15 cellular contexts compared by ENCODE assay signal in the genomic region with DNA sequence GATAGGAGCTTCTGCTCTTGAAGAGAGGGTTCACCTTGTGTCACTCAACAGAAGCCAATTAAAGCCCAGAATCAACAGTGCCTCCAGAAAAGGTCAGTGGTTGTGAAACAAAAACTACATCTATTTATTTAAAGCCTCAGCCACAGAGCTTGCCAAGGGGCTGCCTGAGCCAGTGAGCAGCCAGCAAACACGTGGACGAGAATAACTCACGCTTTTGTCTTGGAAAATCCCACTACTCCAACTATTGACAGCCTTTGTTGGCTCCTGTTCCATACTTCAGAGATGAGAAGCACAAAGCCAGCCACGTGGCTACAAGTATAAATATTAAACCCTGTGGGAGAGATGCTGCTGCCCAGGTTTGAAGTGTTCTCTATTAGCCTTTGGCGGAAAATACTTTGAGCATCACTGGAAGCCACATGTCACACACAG. TPM values are rescaled to one million over a fixed set of nuclear protein-coding genes. Genes with fewer than 3 reads are reported as not detected.
DNase-seq lines count a peak whose midpoint lies in the region; ATAC-seq and TF ChIP-seq lines count a peak whose summit lies in the region.
"Had no signal": no experiment of that assay in that cellular context is flagged by ENCODE, and none has a peak within 500 bp of the region (broad histone marks: within the 10 kb centered on the region; RNA-seq: fewer than 3 reads in every experiment).

No MANE protein-coding gene starts in this region.

- H3K4ac ChIP-seq in mesendoderm (ENCODE audit: low read depth, low read length), result no peak overlapping the region

- H2BK120ac ChIP-seq in mesendoderm (ENCODE audit: low read depth, low read length), result no peak overlapping the region

- H2BK15ac ChIP-seq in mesendoderm (replicated peaks; ENCODE audit: low read depth), result no peak overlapping the region

- CTCF ChIA-PET in AG04450 (lab: Charles Lee), result no interaction called here

- POLR2A ChIA-PET in AG04450 (lab: Yijun Ruan, JAX), result interaction anchor here (0.9 kb wide), 1 partner anchor 74 kb away, joined by 3 read pairs; the partner anchor contains the start of gene LRRC58

- H3K56ac ChIP-seq in mesendoderm (ENCODE audit: low read length), result no peak overlapping the region

- no peaks in the 10 kb centered on the region for H3K79me1 ChIP-seq in mesendoderm (ENCODE audit: low read length)

- no peak overlapping the region for H3K4me2 ChIP-seq in mesendoderm (ENCODE audit: low read length)

- no peak for TF ChIP-seq CTCF in AG04450 (IDR thresholded peaks at IDR 0.05; ENCODE audit: low read depth, low read length)

- WGBS in mesendoderm (ENCODE audit: extremely low coverage, insufficient coverage, low lambda C conversion rate), result no CpG with 5 or more reads among the region's 5 CpGs

- H3K4me3 ChIP-seq in AG04450 (ENCODE audit: low read depth, low read length) (no peak overlapping the region), mesendoderm (ENCODE audit: low read length) (no peak overlapping the region)
- H3K4me3 ChIP-seq: SJSA1, skin epidermis had no signal

- no peaks in the 10 kb centered on the region for H3K79me2 ChIP-seq in mesendoderm (ENCODE audit: control insufficient read depth, insufficient read depth, low read length)

- no peak overlapping the region for H3K9ac ChIP-seq in mesendoderm (ENCODE audit: low read length)

- no peak overlapping the region for H4K5ac ChIP-seq in mesendoderm (ENCODE audit: low read length)

- H3K23ac ChIP-seq in mesendoderm (ENCODE audit: low read length), result no peak overlapping the region

- H2AK5ac ChIP-seq in mesendoderm (ENCODE audit: low read length), result no peak overlapping the region

- H3K27ac ChIP-seq in AG04450 (ENCODE audit: low read depth, low read length), result no peak overlapping the region
- no peak overlapping the region for H3K27ac ChIP-seq in mesendoderm (ENCODE audit: low read depth, low read length)
- H3K27ac ChIP-seq: brain microvascular endothelial cell, SJSA1, skin epidermis had no signal

- DNase-seq in AG04450 (ENCODE audit: low read depth, low spot score) (peak; percentile 2), NCI-H146 treated with DMSO at 0.1 percent for 48 hours (lab: John Stamatoyannopoulos, UW; ENCODE audit: unreplicated experiment) (peak; percentile 18), amniotic epithelial cell (ENCODE audit: low read depth) (peak; percentile 7), left lobe of liver (ENCODE audit: low spot score) (peak; percentile 87), mesendoderm (no peak)
- DNase-seq: activated B cell treated with CpG ODN at 0.5 μM for 24 hours; activated T-cell treated with anti-CD3 and anti-CD28 coated beads, Interleukin-2, amount 50 U/mL, for 1 hour; brain microvascular endothelial cell; NCI-H2081 treated with DMSO at 0.1 percent for 48 hours; trophoblast cell had no signal

- no peaks in the 10 kb centered on the region for H3K9me3 ChIP-seq in AG04450 (ENCODE audit: control insufficient read depth, insufficient read depth, low read length)
- H3K9me3 ChIP-seq: SJSA1 had no signal

- peak; percentile 97 for ATAC-seq in left lobe of liver
- no peak for ATAC-seq in GM19328 (IDR thresholded peaks at IDR 0.05; ENCODE audit: unreplicated experiment)
- ATAC-seq in HG02970 (IDR thresholded peaks at IDR 0.05; ENCODE audit: low FRiP score, unreplicated experiment), result no peak
- ATAC-seq in GM21619 (IDR thresholded peaks at IDR 0.05; ENCODE audit: unreplicated experiment), result no peak

- no peak overlapping the region for H4K8ac ChIP-seq in mesendoderm (ENCODE audit: low read depth, low read length)

- H3K18ac ChIP-seq in mesendoderm (ENCODE audit: low read length), result no peak overlapping the region

- no peak overlapping the region for H2BK5ac ChIP-seq in mesendoderm (ENCODE audit: low read length)

- no peaks in the 10 kb centered on the region for H3K36me3 ChIP-seq in mesendoderm (ENCODE audit: control insufficient read depth, insufficient read depth, low read length)
- H3K36me3 ChIP-seq: brain microvascular endothelial cell, SJSA1 had no signal

- no peaks in the 10 kb centered on the region for H3K4me1 ChIP-seq in mesendoderm (ENCODE audit: control insufficient read depth, low read depth, low read length)

- peaks cover 2% of the 10 kb centered on the region for H3K27me3 ChIP-seq in AG04450 (ENCODE audit: control insufficient read depth, insufficient read depth, low read length)
- H3K27me3 ChIP-seq in mesendoderm (ENCODE audit: insufficient read depth, low read length, poor library complexity), result no peaks in the 10 kb centered on the region
- H3K27me3 ChIP-seq: brain microvascular endothelial cell had no signal

RNA-seq across cellular contexts. Expression of gene GPR156, which starts 10.3 kb away (rescaled TPM):
- polyA plus RNA-seq in AG04450 (2011; rRNA removed), result 0.22 and 0.31 TPM in 2 replicates
- 0.13 and 0.18 TPM in 2 replicates for polyA minus RNA-seq in AG04450 (2011; rRNA and poly(A)+ RNA removed)
- not detected for total RNA-seq in left lobe of liver
- polyA plus RNA-seq in mesendoderm (2013, experiment 1 of 2), result 0.79 TPM
- polyA plus RNA-seq in mesendoderm (2013, experiment 2 of 2), result 0.78 TPM
